In the genomic region with DNA sequence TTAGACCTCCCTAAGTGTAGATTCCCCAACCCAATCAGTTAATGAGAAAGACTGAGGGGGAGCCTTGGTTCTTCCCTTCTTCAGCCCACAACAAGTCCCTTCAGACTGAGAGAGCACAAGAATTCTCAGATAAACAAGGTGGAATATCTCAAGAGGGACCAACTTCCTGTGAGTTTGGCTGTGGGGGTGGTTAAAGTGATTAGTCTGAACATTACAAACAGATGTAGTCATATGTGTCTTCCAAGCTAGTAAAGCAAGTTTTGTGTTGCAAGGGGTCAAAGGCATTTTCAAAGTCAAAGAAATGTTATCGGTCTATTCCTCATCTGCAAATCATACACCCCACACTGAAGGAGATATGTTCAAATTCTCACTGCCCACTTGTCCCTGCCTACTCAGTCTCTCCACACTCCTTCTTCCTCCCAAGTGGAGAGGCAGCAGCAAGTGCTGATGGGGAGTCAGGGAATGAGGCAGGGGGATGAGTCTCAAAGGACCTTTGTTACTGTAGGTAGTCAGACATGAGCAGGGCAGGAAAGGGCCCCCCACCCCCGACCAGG, we compare ENCODE assay signal across 17 cellular contexts.
DNase-seq lines count a peak whose midpoint lies in the region; ATAC-seq, FAIRE-seq and TF ChIP-seq lines count a peak whose summit lies in the region.
"Had no signal": no experiment of that assay in that cellular context is flagged by ENCODE, and none has a peak within 500 bp of the region (broad histone marks: within the 10 kb centered on the region; RNA-seq: fewer than 3 reads in every experiment).

No MANE protein-coding gene starts in this region.

- WGBS in mesendoderm (ENCODE audit: extremely low coverage, insufficient coverage, low lambda C conversion rate): no CpG with 5 or more reads among the region's 2 CpGs
- 25 to 58% methylated on average over 2 of the region's 2 CpGs for WGBS in thyroid gland, 2 donors

- H3K4me1 ChIP-seq in HEK293 (ENCODE audit: control insufficient read depth, insufficient read depth, low read length) (no peaks in the 10 kb centered on the region), mesendoderm (ENCODE audit: control insufficient read depth, low read depth, low read length) (no peaks in the 10 kb centered on the region), thyroid gland (peaks cover 10 to 24% of the 10 kb centered on the region in 2 donors)
- H3K4me1 ChIP-seq: foreskin keratinocyte had no signal

- CTCF ChIA-PET in HEK293 (lab: Yijun Ruan, JAX): no interaction called here

- no peak overlapping the region for H3K56ac ChIP-seq in mesendoderm (ENCODE audit: low read length)

- H3K27ac ChIP-seq in HEK293 (ENCODE audit: extremely low read depth, low read depth, low read length) (no peak overlapping the region), mesendoderm (ENCODE audit: low read depth, low read length) (no peak overlapping the region), thyroid gland (no peak overlapping the region)
- H3K27ac ChIP-seq: C4-2B, foreskin keratinocyte, KMS-11 had no signal

- no peak overlapping the region for H3K4me3 ChIP-seq in AG10803 (ENCODE audit: low read length)
- no peak overlapping the region for H3K4me3 ChIP-seq in HEK293 (ENCODE audit: low read depth, low read length)
- H3K4me3 ChIP-seq in bronchial epithelial cell (ENCODE audit: low read depth, low read length): no peak overlapping the region
- H3K4me3 ChIP-seq in mesendoderm (ENCODE audit: low read length): no peak overlapping the region
- no peak overlapping the region for H3K4me3 ChIP-seq in thyroid gland (replicated peaks in 1 of 3)

- no peak overlapping the region for H3K18ac ChIP-seq in mesendoderm (ENCODE audit: low read length)

- no peak overlapping the region for H3K23ac ChIP-seq in mesendoderm (ENCODE audit: low read length)

- H3K9ac ChIP-seq in mesendoderm (ENCODE audit: low read length): no peak overlapping the region
- H3K9ac ChIP-seq: KMS-11 had no signal

- H3K4me2 ChIP-seq in mesendoderm (ENCODE audit: low read length): no peak overlapping the region
- H3K4me2 ChIP-seq: KMS-11 had no signal

- H3K4ac ChIP-seq in mesendoderm (ENCODE audit: low read depth, low read length): no peak overlapping the region

- H2BK5ac ChIP-seq in mesendoderm (ENCODE audit: low read length): no peak overlapping the region

- POLR2A ChIA-PET in HEK293 (lab: Yijun Ruan, JAX): no interaction called here

- H3K79me2 ChIP-seq in mesendoderm (ENCODE audit: control insufficient read depth, insufficient read depth, low read length): no peaks in the 10 kb centered on the region

- H3K9me3 ChIP-seq in HEK293 (ENCODE audit: control insufficient read depth, insufficient read depth, low read depth, low read length): no peaks in the 10 kb centered on the region
- no peaks in the 10 kb centered on the region for H3K9me3 ChIP-seq in thyroid gland

- DNase-seq in AG10803 (ENCODE audit: low read depth) (peak; percentile 45), bronchial epithelial cell (ENCODE audit: low read depth) (peak; percentile 60), mesendoderm (peak; percentile 37), thyroid gland (no peak)
- no peak for DNase-seq in activated naive CD4-positive, alpha-beta T cell treated with Interleukin-2 at 50 U/mL for 16 hours
- DNase-seq: activated CD4-positive, CD25-positive, alpha-beta regulatory T cell treated with anti-CD3 and anti-CD28 coated beads, Interleukin-2, amount 50 U/mL, for 72 hours; activated T-cell treated with anti-CD3 and anti-CD28 coated beads, Interleukin-2, amount 50 U/mL, for 48 hours; amygdala; NCI-H146; NCI-H510A had no signal

- no peak for FAIRE-seq in bronchial epithelial cell (lab: Jason Lieb, UNC)

- H3K27me3 ChIP-seq in bronchial epithelial cell (ENCODE audit: control insufficient read depth, insufficient read depth, low read length) (no peaks in the 10 kb centered on the region), mesendoderm (ENCODE audit: insufficient read depth, low read length, poor library complexity) (no peaks in the 10 kb centered on the region), thyroid gland (no peaks in the 10 kb centered on the region)

- intact Hi-C loops in thyroid gland (cut with DNase I): no loop called here

- H4K5ac ChIP-seq in mesendoderm (ENCODE audit: low read length): no peak overlapping the region

- H3K36me3 ChIP-seq in HEK293 (ENCODE audit: control insufficient read depth in 2 of 2, insufficient read depth in 1 of 2, low read length in 2 of 2) (no peaks in the 10 kb centered on the region), bronchial epithelial cell (ENCODE audit: control insufficient read depth, insufficient read depth, low read length) (no peaks in the 10 kb centered on the region), mesendoderm (ENCODE audit: control insufficient read depth, insufficient read depth, low read length) (no peaks in the 10 kb centered on the region), thyroid gland (no peaks in the 10 kb centered on the region)

- H2AK5ac ChIP-seq in mesendoderm (ENCODE audit: low read length): no peak overlapping the region

- no peak for TF ChIP-seq CTCF in AG10803 (conservative IDR thresholded peaks at IDR 0.05; ENCODE audit: low read length)
- no peak for TF ChIP-seq CTCF in HEK293 (tag by site-specific recombination; IDR thresholded peaks at IDR 0.05)
- no peak for TF ChIP-seq CTCF in bronchial epithelial cell (IDR thresholded peaks at IDR 0.05; ENCODE audit: insufficient read depth, low read length, severe bottlenecking)
- TF ChIP-seq CTCF in thyroid gland (IDR thresholded peaks at IDR 0.05): no peak

- H2BK15ac ChIP-seq in mesendoderm (replicated peaks; ENCODE audit: low read depth): no peak overlapping the region

- H2BK120ac ChIP-seq in mesendoderm (ENCODE audit: low read depth, low read length): no peak overlapping the region

- ATAC-seq in HG02610 (IDR thresholded peaks at IDR 0.05; ENCODE audit: unreplicated experiment): no peak
- no peak for ATAC-seq in HG03439 (IDR thresholded peaks at IDR 0.05; ENCODE audit: unreplicated experiment)
- ATAC-seq: foreskin keratinocyte, Panc1 had no signal

- no peak for TF ChIP-seq POLR2A in thyroid gland (IDR thresholded peaks at IDR 0.05)

- H4K8ac ChIP-seq in mesendoderm (ENCODE audit: low read depth, low read length): no peak overlapping the region

- H3K79me1 ChIP-seq in mesendoderm (ENCODE audit: low read length): no peaks in the 10 kb centered on the region

TF ChIP-seq in HEK293, 187 proteins besides CTCF, POLR2A, EP300 and RAD21:
- peak; percentile 78 for TF ChIP-seq ZFHX2 (tag by site-specific recombination; conservative IDR thresholded peaks at IDR 0.05)
- TF ChIP-seq EGR2 (tag by site-specific recombination; IDR thresholded peaks at IDR 0.05; ENCODE audit: low read depth): peak; percentile 74
- TF ChIP-seq, protein P1, sequence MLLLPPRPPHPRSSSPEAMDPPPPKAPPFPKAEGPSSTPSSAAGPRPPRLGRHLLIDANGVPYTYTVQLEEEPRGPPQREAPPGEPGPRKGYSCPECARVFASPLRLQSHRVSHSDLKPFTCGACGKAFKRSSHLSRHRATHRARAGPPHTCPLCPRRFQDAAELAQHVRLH (tag by site-specific recombination; IDR thresholded peaks at IDR 0.05): no peak

Comparison
In these comparisons a context has a peak if more than half of its experiments do, and no peak if none do; other contexts are left out.
1. DNase-seq: peak in AG10803 (single experiment), bronchial epithelial cell (single experiment) and mesendoderm (single experiment); none in activated naive CD4-positive, alpha-beta T cell treated with Interleukin-2 at 50 U/mL for 16 hours (single experiment) and thyroid gland (0 of 2).